In genomic region chr2:234792566-234792965, GRCh38 we compare ENCODE assay signal across 11 cellular contexts.
A peak's percentile ranks its signal among the peaks of the same experiment; 100 is the strongest.
DNase-seq lines count a peak whose midpoint lies in the region; ATAC-seq and TF ChIP-seq lines count a peak whose summit lies in the region.
"Had no signal": no experiment of that assay in that cellular context is flagged by ENCODE, and none has a peak within 500 bp of the region (broad histone marks: within the 10 kb centered on the region; RNA-seq: fewer than 3 reads in every experiment).

No MANE protein-coding gene starts in this region.

- peaks cover 3% of the 10 kb centered on the region for H3F3A ChIP-seq in neural cell (ENCODE audit: insufficient read depth, low read length, poor library complexity, severe bottlenecking)

- H3K36me3 ChIP-seq in ectodermal cell (ENCODE audit: control insufficient read depth, insufficient read depth, low read length) (no peaks in the 10 kb centered on the region), neural cell (ENCODE audit: insufficient read depth, low read length) (no peaks in the 10 kb centered on the region)

- H3K27me3 ChIP-seq in ectodermal cell (ENCODE audit: control insufficient read depth, insufficient read depth, low read length, poor library complexity, severe bottlenecking) (no peaks in the 10 kb centered on the region), neural cell (ENCODE audit: insufficient read depth, low read depth, low read length) (no peaks in the 10 kb centered on the region)

- no peak overlapping the region for H3K9ac ChIP-seq in neural cell (ENCODE audit: low read length)
- H3K9ac ChIP-seq: SK-N-SH had no signal

- H3K27ac ChIP-seq in ectodermal cell (ENCODE audit: insufficient read depth, low read depth, low read length, poor library complexity, severe bottlenecking), result peak overlapping the region; percentile 2
- H3K27ac ChIP-seq in neural cell (ENCODE audit: low read length), result peak overlapping the region; percentile 0

- ATAC-seq in HG02981 (IDR thresholded peaks at IDR 0.05; ENCODE audit: unreplicated experiment) (no peak), omental fat pad (ENCODE audit: low FRiP score) (no peak)

- no peak for TF ChIP-seq RAD21 in neural cell (conservative IDR thresholded peaks at IDR 0.05)

- H3K9me3 ChIP-seq in ectodermal cell (ENCODE audit: control insufficient read depth, low read length) (no peaks in the 10 kb centered on the region), neural cell (ENCODE audit: low read length) (no peaks in the 10 kb centered on the region)
- H3K9me3 ChIP-seq: SK-N-SH had no signal

- no peaks in the 10 kb centered on the region for H3K9me2 ChIP-seq in neural cell (ENCODE audit: insufficient read depth, low read length)
- H3K9me2 ChIP-seq: SK-N-SH had no signal

- no peak for TF ChIP-seq EP300 in neural cell (conservative IDR thresholded peaks at IDR 0.05; ENCODE audit: poor library complexity, severe bottlenecking)

- WGBS in ectodermal cell, 2 experiments, result 44 to 52% methylated on average over 19 of the region's 19 CpGs

- DNase-seq in Ammon's horn (ENCODE audit: low spot score) (peak; percentile 11), NCI-H146 treated with DMSO at 0.1 percent for 48 hours (lab: John Stamatoyannopoulos, UW; ENCODE audit: unreplicated experiment) (peak; percentile 33), amniotic stem cell (lab: John Stamatoyannopoulos, UW) (no peak), omental fat pad (ENCODE audit: low spot score) (no peak)
- no peak for DNase-seq in activated CD4-positive, alpha-beta T cell treated with anti-CD3 and anti-CD28 coated beads for 1 hour
- DNase-seq: NCI-H2029 treated with DMSO at 0.1 percent for 48 hours, SK-N-SH, trophoblast cell had no signal

- H3K79me2 ChIP-seq in neural cell (replicated peaks; ENCODE audit: insufficient read depth, low read length), result no peaks in the 10 kb centered on the region

- no peak overlapping the region for H3K4me2 ChIP-seq in neural cell (ENCODE audit: low read length)
- H3K4me2 ChIP-seq: SK-N-SH had no signal

- no peak for TF ChIP-seq CTCF in neural cell (IDR thresholded peaks at IDR 0.05; ENCODE audit: poor library complexity, severe bottlenecking)
- no peak for TF ChIP-seq CTCF in omental fat pad (IDR thresholded peaks at IDR 0.05)

- peaks cover 21% of the 10 kb centered on the region for H3K4me1 ChIP-seq in ectodermal cell (ENCODE audit: control insufficient read depth, insufficient read depth, low read length)

- H3K4me3 ChIP-seq in ectodermal cell (ENCODE audit: insufficient read depth, low read depth, low read length) (no peak overlapping the region), neural cell (ENCODE audit: low read length) (peak overlapping the region; percentile 28)

- no peak overlapping the region for H2AFZ ChIP-seq in neural cell (ENCODE audit: low read depth, low read length)

- no peaks in the 10 kb centered on the region for H4K20me1 ChIP-seq in neural cell (ENCODE audit: insufficient read depth)

TF ChIP-seq in neural cell, 6 proteins besides CTCF, POLR2A, EP300 and RAD21:
- TF ChIP-seq TAF1 (IDR thresholded peaks at IDR 0.05; ENCODE audit: low read depth), result no peak
- peak; percentile 58 for TF ChIP-seq REST (IDR thresholded peaks at IDR 0.05; ENCODE audit: borderline replicate concordance)
- TF ChIP-seq EZH2 (IDR thresholded peaks at IDR 0.05; ENCODE audit: borderline replicate concordance, insufficient read depth, low read length, poor library complexity, severe bottlenecking), result no peak
- peak; percentile 28 for TF ChIP-seq POLR2AphosphoS5 (IDR thresholded peaks at IDR 0.05)
- TF ChIP-seq SMC3 (conservative IDR thresholded peaks at IDR 0.05; ENCODE audit: poor library complexity), result no peak
- no peak for TF ChIP-seq MXI1 (conservative IDR thresholded peaks at IDR 0.05; ENCODE audit: poor library complexity, severe bottlenecking)

Comparison
In these comparisons a context has a peak if more than half of its experiments do, and no peak if none do; other contexts are left out.
1. DNase-seq: peak in Ammon's horn (single experiment) and NCI-H146 treated with DMSO at 0.1 percent for 48 hours (single experiment); none in amniotic stem cell (single experiment), activated CD4-positive, alpha-beta T cell treated with anti-CD3 and anti-CD28 coated beads for 1 hour (single experiment) and omental fat pad (single experiment).